ENCODE assay signal across 10 cellular contexts in genomic region chr11:34613462-34614183, GRCh38. TPM values are rescaled to one million over a fixed set of nuclear protein-coding genes. Genes with fewer than 3 reads are reported as not detected.
DNase-seq lines count a peak whose midpoint lies in the region; ATAC-seq and TF ChIP-seq lines count a peak whose summit lies in the region.
"Had no signal": no experiment of that assay in that cellular context is flagged by ENCODE, and none has a peak within 500 bp of the region (broad histone marks: within the 10 kb centered on the region; RNA-seq: fewer than 3 reads in every experiment).

No MANE protein-coding gene starts in this region.

- peak; percentile 93 for ATAC-seq in GM18519 (IDR thresholded peaks at IDR 0.05; ENCODE audit: low FRiP score, unreplicated experiment)
- ATAC-seq in GM21381 (IDR thresholded peaks at IDR 0.05; ENCODE audit: unreplicated experiment) = peak; percentile 70
- ATAC-seq in HG03378 (IDR thresholded peaks at IDR 0.05; ENCODE audit: unreplicated experiment) = peak; percentile 88
- ATAC-seq: SK-N-SH treated with all-trans-retinoic acid at 6 μM for 48 hours had no signal

- no peaks in the 10 kb centered on the region for H3K36me3 ChIP-seq in thyroid gland

- no peaks in the 10 kb centered on the region for H3K27me3 ChIP-seq in thyroid gland

- H3K4me1 ChIP-seq in thyroid gland = peaks cover 4 to 5% of the 10 kb centered on the region in 2 donors

- no peak overlapping the region for H3K27ac ChIP-seq in thyroid gland

- H3K9me3 ChIP-seq in thyroid gland = no peaks in the 10 kb centered on the region

- peak; percentile 32 for DNase-seq in germinal center (ENCODE audit: low spot score)
- no peak for DNase-seq in DMS53 (lab: John Stamatoyannopoulos, UW)
- no peak for DNase-seq in HuH-7 (ENCODE audit: low spot score)
- DNase-seq in thyroid gland = no peak
- no peak for DNase-seq in activated CD4-positive, alpha-beta T cell treated with anti-CD3 and anti-CD28 coated beads, Interleukin-2, amount 50 U/mL, for 4 hours

- intact Hi-C loops in thyroid gland (cut with DNase I) = no loop called here

- 76 to 79% methylated on average over 2 of the region's 2 CpGs for WGBS in thyroid gland, 2 donors

- H3K4me3 ChIP-seq in thyroid gland (replicated peaks in 1 of 3) = no peak overlapping the region

- TF ChIP-seq CTCF in thyroid gland (IDR thresholded peaks at IDR 0.05) = no peak

- no peak for TF ChIP-seq POLR2A in thyroid gland (IDR thresholded peaks at IDR 0.05)

RNA-seq across cellular contexts. Expression of gene EHF, which starts 7.3 kb away (rescaled TPM):
- total RNA-seq in thyroid gland = 10 to 100 TPM in 2 of 4 donors, 1 to 10 TPM in 2; 3.8 to 13.9 (median 8.1) TPM
- total RNA-seq: myocyte had no signal
